ENCODE assay signal across 23 cellular contexts in genomic region chr5:133878236-133878555, GRCh38.
"Had no signal": no experiment of that assay in that cellular context is flagged by ENCODE, and none has a peak within 500 bp of the region (broad histone marks: within the 10 kb centered on the region; RNA-seq: fewer than 3 reads in every experiment).

No MANE protein-coding gene starts in this region.

- H3K27ac Mint-ChIP-seq: endodermal cell; immature natural killer cell; naive thymus-derived CD8-positive, alpha-beta T cell; stimulated activated effector memory CD8-positive, alpha-beta T cell treated with anti-CD3 and anti-CD28 coated beads, Interleukin-12 subunit alpha, Interleukin-12 subunit beta, amount 100 ng/mL, for 72 hours; type B pancreatic cell had no signal

- H3K4me2 ChIP-seq: smooth muscle cell had no signal

- H3K4me1 Mint-ChIP-seq: immature natural killer cell had no signal

- H3K27ac ChIP-seq: coronary artery, gastrocnemius medialis, left ventricle myocardium inferior, right atrium auricular region, suprapubic skin, thyroid gland had no signal

- H3K36me3 Mint-ChIP-seq: immature natural killer cell had no signal

- H3K9me3 ChIP-seq: gastrocnemius medialis, suprapubic skin, thyroid gland had no signal

- H3K4me3 ChIP-seq: coronary artery, gastrocnemius medialis, left ventricle myocardium inferior, right atrium auricular region, smooth muscle cell, suprapubic skin, thyroid gland had no signal

- DNase-seq: effector CD4-positive, alpha-beta T cell; endodermal cell; erythroblast; gastrocnemius medialis; immature natural killer cell; left cardiac atrium; left ventricle myocardium inferior; mesendoderm; naive thymus-derived CD8-positive, alpha-beta T cell; stimulated activated CD4-positive, alpha-beta T cell treated with anti-CD3 and anti-CD28 coated beads, Interleukin-2, amount 100 ng/mL, for 48 hours; stimulated activated CD8-positive, alpha-beta memory T cell treated with anti-CD3 and anti-CD28 coated beads, Interleukin-4, amount 100 ng/mL, for 48 hours; stimulated activated naive CD8-positive, alpha-beta T cell treated with anti-CD3 and anti-CD28 coated beads, Interleukin-15, Interleukin-2, amounts not matched to agents 100 U/mL and 50 U/mL, for 24 hours; thyroid gland had no signal

- H3K36me3 ChIP-seq: gastrocnemius medialis, left ventricle myocardium inferior, right atrium auricular region, suprapubic skin, thyroid gland had no signal

- H3K4me3 Mint-ChIP-seq: endodermal cell; immature natural killer cell; naive thymus-derived CD8-positive, alpha-beta T cell; neural crest cell; stimulated activated effector memory CD8-positive, alpha-beta T cell treated with anti-CD3 and anti-CD28 coated beads, Interleukin-12 subunit alpha, Interleukin-12 subunit beta, amount 100 ng/mL, for 72 hours; type B pancreatic cell had no signal

- H3K27me3 ChIP-seq: gastrocnemius medialis, right atrium auricular region, thyroid gland had no signal

- H3K4me1 ChIP-seq: gastrocnemius medialis, left ventricle myocardium inferior, right atrium auricular region, suprapubic skin, thyroid gland had no signal

- FAIRE-seq: endothelial cell of umbilical vein, keratinocyte, urothelium cell line had no signal

- H3K9me3 Mint-ChIP-seq: immature natural killer cell; stimulated activated effector memory CD8-positive, alpha-beta T cell treated with anti-CD3 and anti-CD28 coated beads, Interleukin-12 subunit alpha, Interleukin-12 subunit beta, amount 100 ng/mL, for 72 hours had no signal

- ATAC-seq: gastrocnemius medialis; left cardiac atrium; naive thymus-derived CD8-positive, alpha-beta T cell; stimulated activated effector memory CD8-positive, alpha-beta T cell treated with anti-CD3 and anti-CD28 coated beads, Interleukin-12 subunit alpha, Interleukin-12 subunit beta, amount 100 ng/mL, for 72 hours; stimulated activated naive CD8-positive, alpha-beta T cell treated with anti-CD3 and anti-CD28 coated beads, Interleukin-15, Interleukin-2, amounts not matched to agents 100 U/mL and 50 U/mL, for 24 hours had no signal
